20 cellular contexts compared by ENCODE assay signal in genomic region chr1:226026833-226027232, GRCh38.
"Had no signal": no experiment of that assay in that cellular context is flagged by ENCODE, and none has a peak within 500 bp of the region (broad histone marks: within the 10 kb centered on the region; RNA-seq: fewer than 3 reads in every experiment).

No MANE protein-coding gene starts in this region.

- ATAC-seq: activated CD8-positive, alpha-beta T cell treated with anti-CD3 and anti-CD28 coated beads for 36 hours; left ventricle myocardium superior; naive thymus-derived CD4-positive, alpha-beta T cell; right cardiac atrium had no signal

- H3K4me3 ChIP-seq: adrenal gland, esophagus muscularis mucosa, mucosa of descending colon, neural progenitor cell, prostate gland, stomach, testis had no signal

- H3K27me3 ChIP-seq: adrenal gland, esophagus muscularis mucosa, neural progenitor cell, stomach, testis had no signal

- H3K27ac ChIP-seq: adrenal gland, esophagus muscularis mucosa, neural progenitor cell, prostate gland, stomach, testis had no signal

- H3K36me3 Mint-ChIP-seq: activated naive CD4-positive, alpha-beta T cell treated with anti-CD3 and anti-CD28 coated beads, Interleukin-2, amount 50 U/mL, for 24 hours; naive thymus-derived CD4-positive, alpha-beta T cell; type B pancreatic cell had no signal

- DNase-seq: activated CD4-positive, alpha-beta T cell treated with anti-CD3 and anti-CD28 coated beads for 48 hours; activated CD4-positive, CD25-positive, alpha-beta regulatory T cell; activated CD8-positive, alpha-beta T cell treated with anti-CD3 and anti-CD28 coated beads for 36 hours; activated T-cell treated with anti-CD3 and anti-CD28 coated beads, Interleukin-2, amount 50 U/mL, for 24 hours; adrenal gland; effector CD8-positive, alpha-beta T cell; left ventricle myocardium superior; mucosa of descending colon; naive thymus-derived CD4-positive, alpha-beta T cell; right cardiac atrium; small intestine; stimulated activated CD4-positive, alpha-beta T cell treated with anti-CD3 and anti-CD28 coated beads, Interleukin-15, amount 100 ng/mL, for 24 hours; stimulated activated CD4-positive, alpha-beta T cell treated with anti-CD3 and anti-CD28 coated beads, Interleukin-2, amount 100 ng/mL, for 48 hours; stomach; testis had no signal

- H3K27me3 Mint-ChIP-seq: activated CD8-positive, alpha-beta T cell treated with anti-CD3 and anti-CD28 coated beads for 36 hours; activated naive CD4-positive, alpha-beta T cell treated with anti-CD3 and anti-CD28 coated beads, Interleukin-2, amount 50 U/mL, for 24 hours; activated T-cell treated with anti-CD3 and anti-CD28 coated beads, Interleukin-2, amount 50 U/mL, for 24 hours; type B pancreatic cell had no signal

- H3K27ac Mint-ChIP-seq: activated CD8-positive, alpha-beta T cell treated with anti-CD3 and anti-CD28 coated beads for 36 hours; activated naive CD4-positive, alpha-beta T cell treated with anti-CD3 and anti-CD28 coated beads, Interleukin-2, amount 50 U/mL, for 24 hours; activated T-cell treated with anti-CD3 and anti-CD28 coated beads, Interleukin-2, amount 50 U/mL, for 24 hours; naive thymus-derived CD4-positive, alpha-beta T cell; neural progenitor cell had no signal

- H3K4me1 Mint-ChIP-seq: activated naive CD4-positive, alpha-beta T cell treated with anti-CD3 and anti-CD28 coated beads, Interleukin-2, amount 50 U/mL, for 24 hours; neural progenitor cell had no signal

- H3K4me1 ChIP-seq: adrenal gland, esophagus muscularis mucosa, neural progenitor cell, prostate gland, testis had no signal

- H3K9me3 Mint-ChIP-seq: activated CD8-positive, alpha-beta T cell treated with anti-CD3 and anti-CD28 coated beads for 36 hours; activated naive CD4-positive, alpha-beta T cell treated with anti-CD3 and anti-CD28 coated beads, Interleukin-2, amount 50 U/mL, for 24 hours; activated T-cell treated with anti-CD3 and anti-CD28 coated beads, Interleukin-2, amount 50 U/mL, for 24 hours; naive thymus-derived CD4-positive, alpha-beta T cell; neural progenitor cell; type B pancreatic cell had no signal

- H3K9me3 ChIP-seq: adrenal gland, esophagus muscularis mucosa, mucosa of descending colon, prostate gland, stomach, testis had no signal

- H3K36me3 ChIP-seq: adrenal gland, esophagus muscularis mucosa, neural progenitor cell, prostate gland, stomach had no signal

- H3K4me3 Mint-ChIP-seq: activated CD8-positive, alpha-beta T cell treated with anti-CD3 and anti-CD28 coated beads for 36 hours; activated naive CD4-positive, alpha-beta T cell treated with anti-CD3 and anti-CD28 coated beads, Interleukin-2, amount 50 U/mL, for 24 hours; activated T-cell treated with anti-CD3 and anti-CD28 coated beads, Interleukin-2, amount 50 U/mL, for 24 hours; naive thymus-derived CD4-positive, alpha-beta T cell; neural progenitor cell; type B pancreatic cell had no signal
